In the genomic region with DNA sequence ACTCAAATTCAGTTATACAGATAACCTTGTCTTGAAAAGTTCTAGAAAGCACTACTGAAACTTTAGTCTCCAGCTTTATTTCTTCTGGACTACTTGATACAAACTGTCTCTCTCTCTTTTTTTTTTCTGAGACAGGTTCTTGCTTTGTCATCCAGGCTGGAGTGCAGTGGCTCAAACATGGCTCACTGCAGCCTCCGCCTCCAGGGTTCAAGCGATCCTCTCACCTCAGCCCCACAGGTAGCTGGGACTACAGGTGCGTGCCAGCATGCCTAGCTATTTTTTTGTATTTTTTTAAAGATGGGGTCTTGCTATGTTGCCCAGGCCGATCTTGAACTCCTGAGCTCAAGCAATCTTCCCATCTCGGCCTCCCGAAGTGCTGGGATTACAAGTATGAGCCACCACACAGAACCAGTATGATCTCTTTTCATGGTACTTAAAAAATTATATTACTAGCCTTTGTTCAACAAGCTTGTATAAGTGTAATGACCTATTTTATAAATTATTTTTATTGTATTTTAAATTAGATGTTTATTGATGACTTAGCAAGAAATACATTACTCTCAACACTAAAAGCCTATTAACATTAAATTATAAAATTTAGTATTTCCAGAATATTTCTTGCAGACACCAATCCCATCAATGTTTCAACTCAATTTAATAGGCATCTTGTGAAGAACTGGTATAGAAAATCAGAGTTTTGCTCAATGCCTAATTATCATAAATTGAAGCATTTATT, we compare ENCODE assay signal across 12 cellular contexts. TPM values are rescaled to one million over a fixed set of nuclear protein-coding genes. Genes with fewer than 3 reads are reported as not detected.
A peak's percentile ranks its signal among the peaks of the same experiment; 100 is the strongest.
DNase-seq lines count a peak whose midpoint lies in the region; ATAC-seq, FAIRE-seq and TF ChIP-seq lines count a peak whose summit lies in the region.
"Had no signal": no experiment of that assay in that cellular context is flagged by ENCODE, and none has a peak within 500 bp of the region (broad histone marks: within the 10 kb centered on the region; RNA-seq: fewer than 3 reads in every experiment).

No MANE protein-coding gene starts in this region.

- no peak for FAIRE-seq in A549 (lab: Jason Lieb, UNC)

- CTCF ChIA-PET in A549 (lab: Yijun Ruan, JAX) = interaction anchor here (1.1 to 1.6 kb wide), 2 partner anchors 19 to 81 kb away, joined by 3 to 4 read pairs; no protein-coding TSS in a partner anchor

- H3K9me3 ChIP-seq in A549 (no peaks in the 10 kb centered on the region), Peyer's patch (no peaks in the 10 kb centered on the region)
- H3K9me3 ChIP-seq: uterus had no signal

- H3K27ac Mint-ChIP-seq in memory B cell = peak overlapping the region; percentile 92
- H3K27ac Mint-ChIP-seq: progenitor cell of endocrine pancreas had no signal

- H3K9me3 Mint-ChIP-seq in memory B cell = no peaks in the 10 kb centered on the region

- TF ChIP-seq CTCF in A549 (IDR thresholded peaks at IDR 0.05) = no peak
- no peak for TF ChIP-seq CTCF in Peyer's patch (IDR thresholded peaks at IDR 0.05)

- no peaks in the 10 kb centered on the region for H3K36me3 ChIP-seq in Peyer's patch
- H3K36me3 ChIP-seq: cardiac muscle cell, uterus had no signal

- H3K27me3 Mint-ChIP-seq in memory B cell = no peaks in the 10 kb centered on the region
- H3K27me3 Mint-ChIP-seq: progenitor cell of endocrine pancreas had no signal

- 71% methylated on average over 6 of the region's 6 CpGs for WGBS in A549 (ENCODE audit: missing lambda C conversion rate)

- H3K4me2 ChIP-seq in A549 = peak overlapping the region; percentile 46; the same call in 2 of the 3 replicates

- no peak for DNase-seq in A549 (ENCODE audit: low read depth in 1 of 2, low spot score in 1 of 2)
- DNase-seq in Peyer's patch = peak in 1 of 3 donors; percentile 50
- no peak for DNase-seq in memory B cell (ENCODE audit: low spot score in 2 of 2)
- no peak for DNase-seq in NK-92 (lab: John Stamatoyannopoulos, UW; ENCODE audit: unreplicated experiment)
- no peak for DNase-seq in MV-4-11 (lab: John Stamatoyannopoulos, UW)
- no peak for DNase-seq in NCI-H446 (lab: John Stamatoyannopoulos, UW)
- no peak for DNase-seq in NCI-H446 treated with DMSO at 0.1 percent for 48 hours (lab: John Stamatoyannopoulos, UW)
- DNase-seq: NCI-H748 treated with DMSO at 0.1 percent for 48 hours, uterus had no signal

- H3K27ac ChIP-seq in A549 (no peak overlapping the region), Peyer's patch (peak overlapping the region; percentile 56 to 71 (median 66))
- H3K27ac ChIP-seq: cardiac muscle cell, uterus had no signal

- ATAC-seq in A549 = no peak
- ATAC-seq in GM18861 (IDR thresholded peaks at IDR 0.05; ENCODE audit: unreplicated experiment) = peak; percentile 7
- ATAC-seq in memory B cell (ENCODE audit: low read depth) = peak; percentile 4

- no peaks in the 10 kb centered on the region for H3K27me3 ChIP-seq in Peyer's patch
- H3K27me3 ChIP-seq: cardiac muscle cell, uterus had no signal

- H3K4me1 ChIP-seq in A549 (0 out of 3 replicates have a peak, but pooled peaks cover 6% of the 10 kb centered on the region), Peyer's patch (peaks cover 0 to 6% (median 0%) of the 10 kb centered on the region in 4 donors)
- H3K4me1 ChIP-seq: uterus had no signal

- TF ChIP-seq RAD21 in A549 (conservative IDR thresholded peaks at IDR 0.05 in 1 of 2, IDR thresholded peaks at IDR 0.05 in 1 of 2) = no peak

- no peaks in the 10 kb centered on the region for H3K36me3 Mint-ChIP-seq in memory B cell

- H3K4me3 ChIP-seq in A549 = no peak overlapping the region
- peak overlapping the region; percentile 29 to 54 (median 42) for H3K4me3 ChIP-seq in Peyer's patch
- H3K4me3 ChIP-seq: cardiac muscle cell, uterus had no signal

- no peak for TF ChIP-seq POLR2A in A549 (IDR thresholded peaks at IDR 0.05; ENCODE audit: low read length)
- no peak for TF ChIP-seq POLR2A in Peyer's patch (IDR thresholded peaks at IDR 0.05)

- TF ChIP-seq EP300 in A549 (IDR thresholded peaks at IDR 0.05) = no peak

- POLR2A ChIA-PET in A549 (lab: Yijun Ruan, JAX) = no interaction called here

- peak overlapping the region; percentile 80 for H3K4me3 Mint-ChIP-seq in memory B cell

- H3K4me1 Mint-ChIP-seq in memory B cell = peaks cover 3% of the 10 kb centered on the region

TF ChIP-seq in A549, 52 proteins besides CTCF, POLR2A, EP300 and RAD21:
- TF ChIP-seq MAFK (IDR thresholded peaks at IDR 0.05; ENCODE audit: partially characterized antibody) (peak; percentile 16), HOXB13 (CRISPR knock-in tag; IDR thresholded peaks at IDR 0.05; ENCODE audit: low read depth) (no peak)

RNA-seq across cellular contexts. Expression of gene MTF2, which starts 36.1 kb away (rescaled TPM):
- polyA plus RNA-seq in A549 (2011; rRNA removed) (29.5 and 31.2 TPM in 2 replicates), A549 (2017; fragmentation: RNase III; extraction: RNeasy Plus Mini Kit Qiagen cat#74134 plus additional on column Dnase treatment) (12.8 to 14.3 TPM (median 13.1 TPM) in 3 replicates)
- polyA plus RNA-seq in A549 (2012; cell fraction: cytosol; rRNA removed) = 10.0 and 10.8 TPM in 2 replicates
- polyA plus RNA-seq in A549 (2012; cell fraction: nucleus; rRNA removed) = 4.5 TPM in 2 replicates
- polyA minus RNA-seq in A549 (2011; rRNA and poly(A)+ RNA removed) = 25.1 and 25.3 TPM in 2 replicates
- 10 to 100 TPM; 22.3 to 29.8 (median 26.4) TPM for total RNA-seq in Peyer's patch

Comparison
In these comparisons a context has a peak if more than half of its experiments do, and no peak if none do; other contexts are left out.
1. ATAC-seq: peak in GM18861 (single experiment) and memory B cell (single experiment); none in A549 (0 of 2).
2. H3K27ac ChIP-seq: peak in Peyer's patch (4 of 4); none in A549 (0 of 2).